In genomic region chr17:44362479-44362963, GRCh38 we compare ENCODE assay signal across 8 cellular contexts. TPM values are rescaled to one million over a fixed set of nuclear protein-coding genes. Genes with fewer than 3 reads are reported as not detected.
A peak's percentile ranks its signal among the peaks of the same experiment; 100 is the strongest.
DNase-seq lines count a peak whose midpoint lies in the region; ATAC-seq and TF ChIP-seq lines count a peak whose summit lies in the region.

No MANE protein-coding gene starts in this region.

- no peaks in the 10 kb centered on the region for H3K36me3 ChIP-seq in body of pancreas (replicated peaks in 1 of 2; ENCODE audit: insufficient read depth in 1 of 2, low read depth in 2 of 2)

- H3K4me3 Mint-ChIP-seq in activated T-cell treated with anti-CD3 and anti-CD28 coated beads, Interleukin-2, amount 50 U/mL, for 72 hours, result peak overlapping the region; percentile 43 to 72
- peak overlapping the region; percentile 84 for H3K4me3 Mint-ChIP-seq in type B pancreatic cell

- H3K36me3 Mint-ChIP-seq in activated T-cell treated with anti-CD3 and anti-CD28 coated beads, Interleukin-2, amount 50 U/mL, for 72 hours (ENCODE audit: insufficient read depth in 2 of 2), result no peaks in the 10 kb centered on the region
- H3K36me3 Mint-ChIP-seq in type B pancreatic cell, result no peaks in the 10 kb centered on the region

- TF ChIP-seq POLR2A in body of pancreas (IDR thresholded peaks at IDR 0.05), result no peak

- ATAC-seq in activated T-cell treated with anti-CD3 and anti-CD28 coated beads, Interleukin-2, amount 50 U/mL, for 72 hours (replicated peaks in 1 of 2), result no peak
- peak; percentile 4 for ATAC-seq in body of pancreas
- ATAC-seq in esophagus mucosa, result no peak
- ATAC-seq in HG02642 (IDR thresholded peaks at IDR 0.05; ENCODE audit: poor library complexity, unreplicated experiment), result no peak

- no peak overlapping the region for H3K4me3 ChIP-seq in body of pancreas

- peaks cover 18% of the 10 kb centered on the region for H3K4me1 ChIP-seq in body of pancreas

- DNase-seq in activated T-cell treated with anti-CD3 and anti-CD28 coated beads, Interleukin-2, amount 50 U/mL, for 72 hours, result no peak
- no peak for DNase-seq in activated T-cell treated with anti-CD3 and anti-CD28 coated beads, Interleukin-2, amount 50 U/mL, for 48 hours
- DNase-seq in body of pancreas (no peak), left kidney (ENCODE audit: low read depth, low spot score) (peak; percentile 75), type B pancreatic cell (ENCODE audit: extremely low spot score, unreplicated experiment) (no peak)
- no peak for DNase-seq in activated CD4-positive, alpha-beta T cell treated with anti-CD3 and anti-CD28 coated beads for 1 hour

- WGBS in body of pancreas, 2 donors, result 15 to 31% methylated on average over 5 to 6 of the region's 11 CpGs

- H3K27ac ChIP-seq in body of pancreas, result no peak overlapping the region

- intact Hi-C loops in body of pancreas (cut with DNase I), result no loop called here

- H3K27me3 ChIP-seq in body of pancreas, result no peaks in the 10 kb centered on the region

- H3K9me3 ChIP-seq in body of pancreas, result no peaks in the 10 kb centered on the region

- no peaks in the 10 kb centered on the region for H3K9me3 Mint-ChIP-seq in activated T-cell treated with anti-CD3 and anti-CD28 coated beads, Interleukin-2, amount 50 U/mL, for 72 hours
- H3K9me3 Mint-ChIP-seq in type B pancreatic cell, result no peaks in the 10 kb centered on the region

- no peak overlapping the region for H3K27ac Mint-ChIP-seq in activated T-cell treated with anti-CD3 and anti-CD28 coated beads, Interleukin-2, amount 50 U/mL, for 72 hours
- H3K27ac Mint-ChIP-seq in type B pancreatic cell, result no peak overlapping the region

- peaks cover 43% of the 10 kb centered on the region for H3K27me3 Mint-ChIP-seq in activated T-cell treated with anti-CD3 and anti-CD28 coated beads, Interleukin-2, amount 50 U/mL, for 72 hours (ENCODE audit: low read depth)
- peaks cover 23% of the 10 kb centered on the region for H3K27me3 Mint-ChIP-seq in type B pancreatic cell

- H3K4me1 Mint-ChIP-seq in activated T-cell treated with anti-CD3 and anti-CD28 coated beads, Interleukin-2, amount 50 U/mL, for 72 hours (ENCODE audit: low read depth), result no peaks in the 10 kb centered on the region
- peaks cover 30% of the 10 kb centered on the region for H3K4me1 Mint-ChIP-seq in type B pancreatic cell (ENCODE audit: unreplicated experiment)

- TF ChIP-seq CTCF in body of pancreas (IDR thresholded peaks at IDR 0.05) (no peak), type B pancreatic cell (conservative IDR thresholded peaks at IDR 0.05) (no peak)

RNA-seq across cellular contexts. Expression of gene FAM171A2, which starts 1.1 kb away (rescaled TPM):
- under 1 TPM; 0.14 to 0.41 TPM for total RNA-seq in activated T-cell treated with anti-CD3 and anti-CD28 coated beads, Interleukin-2, amount 50 U/mL, for 72 hours
- total RNA-seq in body of pancreas (1 to 10 TPM in 1 of 2 donors, not detected in 1; 2.9 TPM), type B pancreatic cell (ENCODE audit: low replicate concordance) (13.3 and 34.7 TPM in 2 replicates), esophagus mucosa (1.1 TPM)

RNA-seq across cellular contexts. Expression of gene GRN, which starts 17.4 kb away (rescaled TPM):
- total RNA-seq in activated T-cell treated with anti-CD3 and anti-CD28 coated beads, Interleukin-2, amount 50 U/mL, for 72 hours, result 10 to 100 TPM; 57.8 to 58.7 TPM
- 100 to 1,000 TPM; 119 to 153 TPM for total RNA-seq in body of pancreas
- 183 and 236 TPM in 2 replicates for total RNA-seq in type B pancreatic cell (ENCODE audit: low replicate concordance)
- 767 TPM for total RNA-seq in esophagus mucosa

RNA-seq across cellular contexts. Expression of gene ITGA2B, which starts 26.9 kb away (rescaled TPM):
- 1 to 10 TPM; 2.1 to 3.2 TPM for total RNA-seq in activated T-cell treated with anti-CD3 and anti-CD28 coated beads, Interleukin-2, amount 50 U/mL, for 72 hours
- total RNA-seq in body of pancreas (1 to 10 TPM in 1 of 2 donors, under 1 TPM in 1; 0.33 to 1.8 TPM), type B pancreatic cell (ENCODE audit: low replicate concordance) (0.69 and 8.8 TPM in 2 replicates), esophagus mucosa (0.68 TPM)

RNA-seq across cellular contexts. Expression of gene SLC25A39, which starts 37.9 kb away (rescaled TPM):
- total RNA-seq in activated T-cell treated with anti-CD3 and anti-CD28 coated beads, Interleukin-2, amount 50 U/mL, for 72 hours, result 10 to 100 TPM; 83.6 to 97.2 TPM
- total RNA-seq in body of pancreas, result 100 to 1,000 TPM in 1 of 2 donors, 10 to 100 TPM in 1; 72.6 to 154 TPM
- 137 and 169 TPM in 2 replicates for total RNA-seq in type B pancreatic cell (ENCODE audit: low replicate concordance)
- total RNA-seq in esophagus mucosa, result 126 TPM

RNA-seq across cellular contexts. Expression of gene RUNDC3A, which starts 54.1 kb away (rescaled TPM):
- total RNA-seq in activated T-cell treated with anti-CD3 and anti-CD28 coated beads, Interleukin-2, amount 50 U/mL, for 72 hours, result 1 to 10 TPM in 1 of 2 donors, under 1 TPM in 1; 0.35 to 1.4 TPM
- total RNA-seq in body of pancreas, result 1 to 10 TPM in 1 of 2 donors, not detected in 1; 2.6 TPM
- total RNA-seq in type B pancreatic cell (ENCODE audit: low replicate concordance), result 10.3 and 12.3 TPM in 2 replicates
- 6.0 TPM for total RNA-seq in esophagus mucosa
